8 cellular contexts compared by ENCODE assay signal in genomic region chr19:5585461-5586299, GRCh38. TPM values are rescaled to one million over a fixed set of nuclear protein-coding genes. Genes with fewer than 3 reads are reported as not detected.
DNase-seq lines count a peak whose midpoint lies in the region; ATAC-seq and TF ChIP-seq lines count a peak whose summit lies in the region.

No MANE protein-coding gene starts in this region.

- WGBS in thymus, result 10% methylated on average over 29 of the region's 29 CpGs

- intact Hi-C loops in natural killer cell (cut with micrococcal nuclease), result no loop called here

- H3K4me1 ChIP-seq in thymus (ENCODE audit: control insufficient read depth, insufficient read depth, low read length), result peaks cover 22% of the 10 kb centered on the region

- H3K9me3 Mint-ChIP-seq in WTC11, result no peaks in the 10 kb centered on the region
- no peaks in the 10 kb centered on the region for H3K9me3 Mint-ChIP-seq in natural killer cell

- H3K27ac Mint-ChIP-seq in WTC11, result peak overlapping the region; percentile 95
- peak overlapping the region; percentile 71 to 72 for H3K27ac Mint-ChIP-seq in natural killer cell

- H3K36me3 Mint-ChIP-seq in WTC11 (peaks cover 23% of the 10 kb centered on the region), natural killer cell (no peaks in the 10 kb centered on the region)

- peak; percentile 79 for ATAC-seq in WTC11
- ATAC-seq in natural killer cell, result peak; percentile 25 to 41 (median 41)
- no peak for ATAC-seq in GM21529 (IDR thresholded peaks at IDR 0.05; ENCODE audit: unreplicated experiment)

- CTCF ChIA-PET in WTC11 (lab: Charles Lee), result interaction anchor here (1.0 to 3.2 kb wide), 7 partner anchors 18 to 208 kb away, joined by 3 to 11 read pairs (median 9); partner anchors contain the start of gene TINCR

- DNase-seq in G401 (ENCODE audit: low spot score) (peak; percentile 63), WTC11 (ENCODE audit: low spot score) (peak; percentile 73), choroid plexus epithelial cell (ENCODE audit: low read depth) (peak; percentile 44), natural killer cell (no peak), AG08396 (ENCODE audit: low spot score) (no peak), LoVo (ENCODE audit: low spot score) (no peak)

- no peaks in the 10 kb centered on the region for H3K27me3 ChIP-seq in thymus (ENCODE audit: control insufficient read depth, insufficient read depth)

- H3K4me3 Mint-ChIP-seq in WTC11 (peak overlapping the region; percentile 61), natural killer cell (no peak overlapping the region)

- H3K27me3 Mint-ChIP-seq in WTC11 (ENCODE audit: low read depth) (no peaks in the 10 kb centered on the region), natural killer cell (ENCODE audit: low read depth in 2 of 2) (no peaks in the 10 kb centered on the region)

- peak overlapping the region; percentile 86 for H3K27ac ChIP-seq in thymus (ENCODE audit: low read depth)

- H3K36me3 ChIP-seq in thymus (ENCODE audit: control insufficient read depth, insufficient read depth), result peaks cover 45% of the 10 kb centered on the region

- H3K4me3 ChIP-seq in choroid plexus epithelial cell (ENCODE audit: low read depth, low read length) (no peak overlapping the region), thymus (ENCODE audit: low read length) (peak overlapping the region; percentile 48)

- no peaks in the 10 kb centered on the region for H3K9me3 ChIP-seq in thymus (ENCODE audit: control insufficient read depth)

- POLR2A ChIA-PET in WTC11 (lab: Charles Lee), result interaction anchor here (0.8 to 1.0 kb wide), 3 partner anchors 37 to 144 kb away, joined by 3 read pairs; partner anchors contain the start of genes SAFB and SAFB2

- TF ChIP-seq CTCF in WTC11 (IDR thresholded peaks at IDR 0.05), result no peak
- no peak for TF ChIP-seq CTCF in choroid plexus epithelial cell (conservative IDR thresholded peaks at IDR 0.05; ENCODE audit: low read depth, low read length)
- TF ChIP-seq CTCF in natural killer cell (IDR thresholded peaks at IDR 0.05), result no peak

- in situ Hi-C loops in G401 (cut with HindIII; ENCODE audit: low sequenced_read_pairs), result no loop called here

- H3K4me1 Mint-ChIP-seq in WTC11, result peaks cover 17% of the 10 kb centered on the region
- H3K4me1 Mint-ChIP-seq in natural killer cell, result peaks cover 9 to 10% of the 10 kb centered on the region in 2 donors

TF ChIP-seq in WTC11, 78 proteins besides CTCF, POLR2A, EP300 and RAD21:
- TF ChIP-seq FOXK1 (CRISPR knock-in tag; IDR thresholded peaks at IDR 0.05) (no peak), MAX (CRISPR knock-in tag; IDR thresholded peaks at IDR 0.05) (0 out of 2 replicates have a peak, but pooled peaks have one; percentile 16), ZNF425 (CRISPR knock-in tag; conservative IDR thresholded peaks at IDR 0.05) (no peak), ZNF121 (CRISPR knock-in tag; IDR thresholded peaks at IDR 0.05) (peak; percentile 75)
- TF ChIP-seq, protein P1, sequence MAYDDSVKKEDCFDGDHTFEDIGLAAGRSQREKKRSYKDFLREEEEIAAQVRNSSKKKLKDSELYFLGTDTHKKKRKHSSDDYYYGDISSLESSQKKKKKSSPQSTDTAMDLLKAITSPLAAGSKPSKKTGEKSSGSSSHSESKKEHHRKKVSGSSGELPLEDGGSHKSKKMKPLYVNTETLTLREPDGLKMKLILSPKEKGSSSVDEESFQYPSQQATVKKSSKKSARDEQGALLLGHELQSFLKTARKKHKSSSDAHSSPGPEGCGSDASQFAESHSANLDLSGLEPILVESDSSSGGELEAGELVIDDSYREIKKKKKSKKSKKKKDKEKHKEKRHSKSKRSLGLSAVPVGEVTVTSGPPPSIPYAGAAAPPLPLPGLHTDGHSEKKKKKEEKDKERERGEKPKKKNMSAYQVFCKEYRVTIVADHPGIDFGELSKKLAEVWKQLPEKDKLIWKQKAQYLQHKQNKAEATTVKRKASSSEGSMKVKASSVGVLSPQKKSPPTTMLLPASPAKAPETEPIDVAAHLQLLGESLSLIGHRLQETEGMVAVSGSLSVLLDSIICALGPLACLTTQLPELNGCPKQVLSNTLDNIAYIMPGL (CRISPR knock-in tag; IDR thresholded peaks at IDR 0.05), result 0 out of 2 replicates have a peak, but pooled peaks have one; percentile 46

RNA-seq across cellular contexts. Expression of gene TINCR, which starts 17.9 kb away (rescaled TPM):
- total RNA-seq in G401 (2014; rRNA removed; shearing (Covaris generic)), result not detected in 2 replicates
- total RNA-seq in WTC11 (2021) (0.60 to 0.85 TPM (median 0.76 TPM) in 3 replicates), natural killer cell (1 to 10 TPM; 1.6 to 2.2 (median 1.7) TPM)
- 0.71 TPM for polyA plus RNA-seq in thymus

RNA-seq across cellular contexts. Expression of gene SAFB2, which starts 36.9 kb away (rescaled TPM):
- total RNA-seq in G401 (2014; rRNA removed; shearing (Covaris generic)), result 6.0 and 13.7 TPM in 2 replicates
- total RNA-seq in WTC11 (2021) (70.0 to 100 TPM (median 77.8 TPM) in 3 replicates), natural killer cell (100 to 1,000 TPM; 232 to 264 (median 258) TPM)
- 60.6 TPM for polyA plus RNA-seq in thymus

RNA-seq across cellular contexts. Expression of gene SAFB, which starts 37.2 kb away (rescaled TPM):
- 43.8 and 65.7 TPM in 2 replicates for total RNA-seq in G401 (2014; rRNA removed; shearing (Covaris generic))
- total RNA-seq in WTC11 (2021), result 106 to 141 TPM (median 110 TPM) in 3 replicates
- total RNA-seq in natural killer cell, result 100 to 1,000 TPM; 195 to 229 (median 207) TPM
- polyA plus RNA-seq in thymus, result 73.3 TPM

Comparison
In these comparisons a context has a peak if more than half of its experiments do, and no peak if none do; other contexts are left out.
1. DNase-seq: peak in G401 (single experiment), WTC11 (single experiment) and choroid plexus epithelial cell (single experiment); none in natural killer cell (single experiment), AG08396 (single experiment) and LoVo (single experiment).